8 cellular contexts compared by ENCODE assay signal in genomic region chr17:44279586-44280344, GRCh38. TPM values are rescaled to one million over a fixed set of nuclear protein-coding genes. Genes with fewer than 3 reads are reported as not detected.
DNase-seq lines count a peak whose midpoint lies in the region; ATAC-seq, FAIRE-seq and TF ChIP-seq lines count a peak whose summit lies in the region.

No MANE protein-coding gene starts in this region.

- intact Hi-C loops in mucosa of descending colon (cut with DNase I, micrococcal nuclease) = no loop called here

- peaks cover 11% of the 10 kb centered on the region for H3K4me1 ChIP-seq in mucosa of descending colon (ENCODE audit: low read depth)

- no peak for FAIRE-seq in urothelium cell line (lab: Jason Lieb, UNC)

- no peak overlapping the region for H3K4me3 ChIP-seq in epithelial cell of esophagus (ENCODE audit: low read length)
- no peak overlapping the region for H3K4me3 ChIP-seq in mucosa of descending colon

- ATAC-seq in GM18508 (IDR thresholded peaks at IDR 0.05; ENCODE audit: insufficient read depth, unreplicated experiment) (peak; percentile 58), HG02798 (IDR thresholded peaks at IDR 0.05; ENCODE audit: poor library complexity, unreplicated experiment) (peak; percentile 86), mucosa of descending colon (peak; percentile 94)

- TF ChIP-seq CTCF in epithelial cell of esophagus (IDR thresholded peaks at IDR 0.05; ENCODE audit: insufficient read depth, low read depth, low read length, missing control alignments) (no peak), mucosa of descending colon (IDR thresholded peaks at IDR 0.05) (no peak)

- peak; percentile 87 for DNase-seq in RPMI8226
- DNase-seq in epithelial cell of esophagus (ENCODE audit: low read depth) = peak; percentile 45
- peak; percentile 66 to 82 (median 72) for DNase-seq in mucosa of descending colon
- DNase-seq in urothelium cell line (ENCODE audit: low spot score) = peak; percentile 75
- DNase-seq in D341Med (ENCODE audit: low spot score) = no peak
- DNase-seq in NCI-H526 treated with DMSO at 0.1 percent for 48 hours (lab: John Stamatoyannopoulos, UW) = no peak

- no peaks in the 10 kb centered on the region for H3K36me3 ChIP-seq in mucosa of descending colon (ENCODE audit: low read depth)

- no peaks in the 10 kb centered on the region for H3K9me3 ChIP-seq in mucosa of descending colon

RNA-seq across cellular contexts. Expression of gene SLC4A1, which starts 11.8 kb away (rescaled TPM):
- total RNA-seq in mucosa of descending colon = not detected

RNA-seq across cellular contexts. Expression of gene RUNDC3A, which starts 28.6 kb away (rescaled TPM):
- 1 to 10 TPM in 2 of 3 donors, under 1 TPM in 1; 0.34 to 3.7 (median 1.4) TPM for total RNA-seq in mucosa of descending colon

RNA-seq across cellular contexts. Expression of gene SLC25A39, which starts 44.9 kb away (rescaled TPM):
- 100 to 1,000 TPM in 2 of 3 donors, 10 to 100 TPM in 1; 91.8 to 142 (median 133) TPM for total RNA-seq in mucosa of descending colon

Comparison
In these comparisons a context has a peak if more than half of its experiments do, and no peak if none do; other contexts are left out.
1. DNase-seq: peak in RPMI8226 (single experiment), epithelial cell of esophagus (single experiment), mucosa of descending colon (3 of 3) and urothelium cell line (single experiment); none in D341Med (single experiment) and NCI-H526 treated with DMSO at 0.1 percent for 48 hours (single experiment).
2. Peak in every context shown above with its lines, with median percentiles within 50 percentile points of each other: ATAC-seq.